ENCODE assay signal across 2 cellular contexts in genomic region chr2:1713156-1713838, GRCh38.
TF ChIP-seq lines count a peak whose summit lies in the region.

No MANE protein-coding gene starts in this region.

TF ChIP-seq in WTC11, 78 proteins besides CTCF, POLR2A, EP300 and RAD21 (continues in another document):
- TF ChIP-seq ZNF532 (CRISPR knock-in tag; IDR thresholded peaks at IDR 0.05; ENCODE audit: borderline replicate concordance) = no peak
- TF ChIP-seq ESRRA (CRISPR knock-in tag; IDR thresholded peaks at IDR 0.05; ENCODE audit: borderline replicate concordance) = no peak
- TF ChIP-seq RELA (CRISPR knock-in tag; IDR thresholded peaks at IDR 0.05; ENCODE audit: borderline replicate concordance) = no peak
- no peak for TF ChIP-seq CDX4 (CRISPR knock-in tag; IDR thresholded peaks at IDR 0.05; ENCODE audit: borderline replicate concordance)
- TF ChIP-seq TCF7 (CRISPR knock-in tag; IDR thresholded peaks at IDR 0.05; ENCODE audit: low read depth) = no peak
- no peak for TF ChIP-seq ZNF121 (CRISPR knock-in tag; IDR thresholded peaks at IDR 0.05)
- no peak for TF ChIP-seq ZNF396 (CRISPR knock-in tag; IDR thresholded peaks at IDR 0.05; ENCODE audit: borderline replicate concordance)
- TF ChIP-seq SOX15 (CRISPR knock-in tag; IDR thresholded peaks at IDR 0.05) = no peak
- no peak for TF ChIP-seq TEAD4 (CRISPR knock-in tag; IDR thresholded peaks at IDR 0.05)
- TF ChIP-seq PREB (CRISPR knock-in tag; IDR thresholded peaks at IDR 0.05; ENCODE audit: borderline replicate concordance) = no peak
- no peak for TF ChIP-seq NFATC4 (CRISPR knock-in tag; IDR thresholded peaks at IDR 0.05)
- no peak for TF ChIP-seq ARID4B (CRISPR knock-in tag; IDR thresholded peaks at IDR 0.05; ENCODE audit: borderline replicate concordance)

TF ChIP-seq in liver, 16 proteins besides CTCF, POLR2A, EP300 and RAD21 (continued from another document):
- TF ChIP-seq ZBTB33 (IDR thresholded peaks at IDR 0.05) (no peak), MAX (IDR thresholded peaks at IDR 0.05) (no peak), HNF4G (IDR thresholded peaks at IDR 0.05) (no peak), JUND (IDR thresholded peaks at IDR 0.05) (no peak)
